In genomic region chr5:51987679-51988209, GRCh38 we compare ENCODE assay signal across 1 cellular context.
TF ChIP-seq lines count a peak whose summit lies in the region.

No MANE protein-coding gene starts in this region.

TF ChIP-seq in H1, 55 proteins besides CTCF, POLR2A, EP300 and RAD21:
- TF ChIP-seq ASH2L (IDR thresholded peaks at IDR 0.05; ENCODE audit: low read length) (no peak), CHD2 (IDR thresholded peaks at IDR 0.05; ENCODE audit: low read length) (no peak), RNF2 (IDR thresholded peaks at IDR 0.05; ENCODE audit: borderline replicate concordance, low read depth, low read length, missing control alignments, poor library complexity, severe bottlenecking) (no peak), JUN (IDR thresholded peaks at IDR 0.05; ENCODE audit: low read depth, low read length) (no peak)
TF ChIP-seq in H1: peak in this region for 0.
